In the genomic region with DNA sequence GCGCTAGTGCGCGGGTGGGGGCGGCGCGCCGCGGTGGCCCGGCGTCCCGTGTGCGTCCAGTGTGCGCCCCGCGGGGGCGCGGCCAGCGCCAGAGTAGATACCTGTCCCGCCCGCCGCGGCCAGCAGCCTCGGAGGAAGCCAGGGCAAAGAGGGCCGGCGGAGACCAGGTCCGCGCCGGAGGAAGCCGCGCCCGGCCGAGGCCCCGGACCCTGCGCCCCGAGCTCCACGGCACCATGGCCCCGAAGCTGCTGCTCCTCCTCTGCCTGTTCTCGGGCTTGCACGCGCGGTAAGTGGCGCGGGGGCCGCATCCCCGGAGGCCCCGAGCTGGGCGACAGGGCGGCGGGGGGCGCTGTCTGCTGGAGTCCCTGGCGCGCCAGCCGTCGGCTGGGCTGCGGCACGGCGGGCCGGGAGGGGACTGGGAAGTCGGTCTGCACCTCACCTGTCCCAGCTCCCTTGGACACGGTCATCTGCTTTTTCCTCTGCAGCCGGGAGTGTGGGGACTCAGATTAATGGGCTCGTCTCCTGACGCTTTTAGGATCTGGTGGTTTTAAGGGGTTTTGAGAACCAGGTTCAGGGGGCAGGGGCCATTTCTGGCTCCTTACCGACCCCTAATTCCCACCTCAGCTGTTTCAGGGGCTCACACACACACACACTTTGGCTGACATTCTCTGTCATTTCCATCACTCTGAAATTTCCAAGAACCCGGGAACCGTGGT, we compare ENCODE assay signal across 14 cellular contexts. TPM values are rescaled to one million over a fixed set of nuclear protein-coding genes. Genes with fewer than 3 reads are reported as not detected.
A peak's percentile ranks its signal among the peaks of the same experiment; 100 is the strongest.
DNase-seq lines count a peak whose midpoint lies in the region; TF ChIP-seq lines count a peak whose summit lies in the region.
"Had no signal": no experiment of that assay in that cellular context is flagged by ENCODE, and none has a peak within 500 bp of the region (broad histone marks: within the 10 kb centered on the region; RNA-seq: fewer than 3 reads in every experiment).

No MANE protein-coding gene starts in this region.

- peaks cover 0 to 2% (median 0%) of the 10 kb centered on the region in 5 experiments for H3K9me3 Mint-ChIP-seq in brain

- no peak overlapping the region for H3K27ac ChIP-seq in thyroid gland
- no peak overlapping the region for H3K27ac ChIP-seq in colonic mucosa
- H3K27ac ChIP-seq: upper lobe of right lung had no signal

- H3K9me3 ChIP-seq in thyroid gland: no peaks in the 10 kb centered on the region
- H3K9me3 ChIP-seq in colonic mucosa: no peaks in the 10 kb centered on the region
- H3K9me3 ChIP-seq: upper lobe of right lung had no signal

- TF ChIP-seq CTCF in brain (conservative IDR thresholded peaks at IDR 0.05) (no peak), thyroid gland (IDR thresholded peaks at IDR 0.05) (no peak), colonic mucosa (IDR thresholded peaks at IDR 0.05) (no peak)

- no peaks in the 10 kb centered on the region for H3K36me3 Mint-ChIP-seq in brain

- intact Hi-C loops in thyroid gland (cut with DNase I) (no loop called here), colonic mucosa (cut with DNase I) (no loop called here)

- H3K4me1 Mint-ChIP-seq in brain: peaks cover 26% of the 10 kb centered on the region

- no peaks in the 10 kb centered on the region for H3K4me1 ChIP-seq in thyroid gland
- H3K4me1 ChIP-seq in colonic mucosa: no peaks in the 10 kb centered on the region
- H3K4me1 ChIP-seq: upper lobe of right lung had no signal

- H3K9ac ChIP-seq in colonic mucosa (ENCODE audit: low read depth in 2 of 2, low read length in 2 of 2): no peak overlapping the region

- H3K4me3 Mint-ChIP-seq in brain: peak overlapping the region; percentile 76 to 87 (median 80)
- H3K4me3 Mint-ChIP-seq: effector memory CD8-positive, alpha-beta T cell had no signal

- no peaks in the 10 kb centered on the region for H3K27me3 ChIP-seq in thyroid gland
- no peaks in the 10 kb centered on the region for H3K27me3 ChIP-seq in colonic mucosa

- no peaks in the 10 kb centered on the region for H3K36me3 ChIP-seq in thyroid gland
- H3K36me3 ChIP-seq in colonic mucosa: no peaks in the 10 kb centered on the region
- H3K36me3 ChIP-seq: upper lobe of right lung had no signal

- H3K27me3 Mint-ChIP-seq in brain: peaks cover 35% of the 10 kb centered on the region

- DNase-seq in NCI-H82 (lab: John Stamatoyannopoulos, UW) (peak; percentile 11), NCI-H82 treated with DMSO at 0.1 percent for 48 hours (lab: John Stamatoyannopoulos, UW; ENCODE audit: unreplicated experiment) (no peak), left kidney (ENCODE audit: low read depth, low spot score) (peak; percentile 71), thyroid gland (peak; percentile 32), colonic mucosa (no peak), NCI-H1694 treated with DMSO at 0.1 percent for 48 hours (lab: John Stamatoyannopoulos, UW) (no peak), activated gamma-delta T cell (lab: John Stamatoyannopoulos, UW) (no peak)
- DNase-seq: effector memory CD8-positive, alpha-beta T cell; KBM-7; NCI-H2171; upper lobe of right lung had no signal

- WGBS in thyroid gland, 2 donors: 6 to 43% methylated on average over 3 to 44 of the region's 66 CpGs

- H3K4me3 ChIP-seq in thyroid gland (replicated peaks in 1 of 3) (no peak overlapping the region), colonic mucosa (no peak overlapping the region)
- H3K4me3 ChIP-seq: upper lobe of right lung had no signal

- no peak for TF ChIP-seq POLR2A in thyroid gland (IDR thresholded peaks at IDR 0.05)

- H3K27ac Mint-ChIP-seq in brain: peak overlapping the region in 4 of 5 experiments; percentile 42 to 65 (median 60)
- H3K27ac Mint-ChIP-seq: effector memory CD8-positive, alpha-beta T cell had no signal

RNA-seq across cellular contexts. Expression of gene GABRG3, which starts 0.5 kb away (rescaled TPM):
- polyA plus RNA-seq in brain (ENCODE audit: insufficient read depth, low read depth, low replicate concordance): 0.41 TPM
- total RNA-seq in thyroid gland (1 to 10 TPM in 1 of 4 donors, under 1 TPM in 1, not detected in 2; 0.67 to 3.0 TPM), colonic mucosa (not detected)
- total RNA-seq: RPMI7951, upper lobe of right lung had no signal
- polyA plus RNA-seq: AG04450 had no signal

Comparison
In these comparisons a context has a peak if more than half of its experiments do, and no peak if none do; other contexts are left out.
1. DNase-seq: peak in NCI-H82 (single experiment), left kidney (single experiment) and thyroid gland (2 of 2); none in NCI-H82 treated with DMSO at 0.1 percent for 48 hours (single experiment), colonic mucosa (single experiment), NCI-H1694 treated with DMSO at 0.1 percent for 48 hours (single experiment) and activated gamma-delta T cell (single experiment).